22 cellular contexts compared by ENCODE assay signal in genomic region chr2:216909541-216910175, GRCh38. TPM values are rescaled to one million over a fixed set of nuclear protein-coding genes. Genes with fewer than 3 reads are reported as not detected.
"Had no signal": no experiment of that assay in that cellular context is flagged by ENCODE, and none has a peak within 500 bp of the region (broad histone marks: within the 10 kb centered on the region; RNA-seq: fewer than 3 reads in every experiment).

No MANE protein-coding gene starts in this region.

- ATAC-seq: body of pancreas; gastrocnemius medialis; mucosa of descending colon; naive thymus-derived CD4-positive, alpha-beta T cell; pancreas; upper lobe of right lung had no signal

- DNase-seq: activated B cell treated with CpG ODN at 0.5 μM for 24 hours; activated CD4-positive, alpha-beta T cell treated with anti-CD3 and anti-CD28 coated beads, Interleukin-2, amount 10 ng/mL, durations not matched to agents 7 days and 5 days; activated CD8-positive, alpha-beta memory T cell treated with anti-CD3 and anti-CD28 coated beads, Interleukin-2, amount 50 U/mL, for 48 hours; activated gamma-delta T cell treated with Interleukin-2 at 50 U/mL for 16 hours; activated naive CD8-positive, alpha-beta T cell treated with anti-CD3 and anti-CD28 coated beads for 36 hours; amygdala; body of pancreas; cerebellar nuclear complex; dermis blood vessel endothelial cell; gastrocnemius medialis; heart left ventricle; kidney; left ventricle myocardium inferior; mucosa of descending colon; naive thymus-derived CD4-positive, alpha-beta T cell; pancreas; sigmoid colon; stimulated activated CD4-positive, alpha-beta T cell treated with anti-CD3 and anti-CD28 coated beads, Interleukin-2, amount 100 ng/mL, for 24 hours; stomach; testis; upper lobe of right lung had no signal

RNA-seq across cellular contexts. Expression of gene TNP1, which starts 49.8 kb away (rescaled TPM):
- total RNA-seq: activated B cell treated with CpG ODN at 0.5 μM for 24 hours; activated CD4-positive, alpha-beta T cell treated with anti-CD3 and anti-CD28 coated beads, Interleukin-2, amount 10 ng/mL, durations not matched to agents 7 days and 5 days; activated naive CD8-positive, alpha-beta T cell treated with anti-CD3 and anti-CD28 coated beads for 36 hours; body of pancreas; dermis blood vessel endothelial cell; epithelial cell of proximal tubule; gastrocnemius medialis; heart left ventricle; kidney; left ventricle myocardium inferior; mucosa of descending colon; naive thymus-derived CD4-positive, alpha-beta T cell; pancreas; sigmoid colon; stomach; upper lobe of right lung had no signal
